In the genomic region with DNA sequence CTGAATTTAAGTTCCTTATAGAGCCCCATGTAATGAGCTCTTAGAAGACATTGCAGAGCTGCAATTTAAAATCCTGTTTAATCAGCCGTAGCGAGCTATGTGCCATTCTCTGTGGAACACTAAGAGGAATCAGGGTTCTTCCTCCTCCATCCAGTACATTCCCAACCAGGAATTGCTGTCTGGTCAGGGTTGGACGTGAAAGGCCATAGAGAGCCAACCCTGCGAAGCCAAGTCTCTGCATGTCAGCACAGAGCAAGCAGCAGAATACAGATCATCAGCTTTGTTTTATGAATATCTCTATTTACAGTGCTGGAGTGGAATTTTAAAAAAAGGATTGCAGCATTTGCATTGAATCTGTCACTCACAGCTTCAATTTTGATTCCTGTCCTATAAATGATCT, we compare ENCODE assay signal across 19 cellular contexts.
DNase-seq lines count a peak whose midpoint lies in the region; ATAC-seq and TF ChIP-seq lines count a peak whose summit lies in the region.
"Had no signal": no experiment of that assay in that cellular context is flagged by ENCODE, and none has a peak within 500 bp of the region (broad histone marks: within the 10 kb centered on the region; RNA-seq: fewer than 3 reads in every experiment).

No MANE protein-coding gene starts in this region.

- H3K4me3 Mint-ChIP-seq in brain (no peak overlapping the region), neural progenitor cell (no peak overlapping the region)
- no peak overlapping the region for H3K4me3 Mint-ChIP-seq in CD8-positive, alpha-beta memory T cell
- H3K4me3 Mint-ChIP-seq: CD8-positive, alpha-beta T cell had no signal

- no peak for TF ChIP-seq CTCF in brain (conservative IDR thresholded peaks at IDR 0.05)
- no peak for TF ChIP-seq CTCF in left ventricle myocardium inferior (IDR thresholded peaks at IDR 0.05; ENCODE audit: borderline replicate concordance)
- TF ChIP-seq CTCF in neural progenitor cell (IDR thresholded peaks at IDR 0.05) = no peak
- no peak for TF ChIP-seq CTCF in RWPE1 (conservative IDR thresholded peaks at IDR 0.05; ENCODE audit: low read depth)

- intact Hi-C loops in left ventricle myocardium inferior (cut with micrococcal nuclease) = no loop called here

- in situ Hi-C loops in G401 (cut with HindIII; ENCODE audit: low sequenced_read_pairs) = no loop called here

- H3K27ac ChIP-seq in left ventricle myocardium inferior (replicated peaks) (peak overlapping the region; percentile 50), neural progenitor cell (no peak overlapping the region), RWPE1 (no peak overlapping the region)
- H3K27ac ChIP-seq in CD8-positive, alpha-beta memory T cell (ENCODE audit: low read depth, low read length) = no peak overlapping the region
- H3K27ac ChIP-seq: A549; BLaER1 treated with 17β-estradiol and CSF1 and Interleukin-3, amounts not matched to agents 10 nM and 100 nM; KMS-11; SK-N-MC had no signal

- H3K27me3 ChIP-seq in left ventricle myocardium inferior (ENCODE audit: low read depth) (no peaks in the 10 kb centered on the region), neural progenitor cell (no peaks in the 10 kb centered on the region)
- no peaks in the 10 kb centered on the region for H3K27me3 ChIP-seq in CD8-positive, alpha-beta memory T cell (ENCODE audit: insufficient read depth, low read length, poor library complexity, severe bottlenecking)
- H3K27me3 ChIP-seq: BLaER1 treated with 17β-estradiol and CSF1 and Interleukin-3, amounts not matched to agents 10 nM and 100 nM had no signal

- POLR2A ChIA-PET in CD8-positive, alpha-beta memory T cell (lab: Charles Lee) = no interaction called here
- POLR2A ChIA-PET in RWPE1 (lab: Yijun Ruan, JAX; ENCODE audit: low non-redundant PET) = no interaction called here

- H3K4me3 ChIP-seq in left ventricle myocardium inferior (no peak overlapping the region), neural progenitor cell (no peak overlapping the region)
- H3K4me3 ChIP-seq in CD8-positive, alpha-beta memory T cell (ENCODE audit: low read length) = no peak overlapping the region
- H3K4me3 ChIP-seq: A549; BLaER1 treated with 17β-estradiol and CSF1 and Interleukin-3, amounts not matched to agents 10 nM and 100 nM; SK-N-MC had no signal

- H3K36me3 Mint-ChIP-seq in brain (no peaks in the 10 kb centered on the region), neural progenitor cell (no peaks in the 10 kb centered on the region)
- no peaks in the 10 kb centered on the region for H3K36me3 Mint-ChIP-seq in CD8-positive, alpha-beta memory T cell
- H3K36me3 Mint-ChIP-seq: CD8-positive, alpha-beta T cell had no signal

- CTCF ChIA-PET in CD8-positive, alpha-beta memory T cell (lab: Charles Lee) = no interaction called here
- CTCF ChIA-PET in RWPE1 (lab: Yijun Ruan, JAX) = interaction anchor here (0.6 kb wide), 2 partner anchors 32 to 76 kb away, joined by 3 read pairs; no protein-coding TSS in a partner anchor

- H3K9ac ChIP-seq in neural progenitor cell = no peak overlapping the region
- H3K9ac ChIP-seq: BLaER1 treated with 17β-estradiol and CSF1 and Interleukin-3, amounts not matched to agents 10 nM and 100 nM; KMS-11 had no signal

- no peaks in the 10 kb centered on the region for H3K79me2 ChIP-seq in neural progenitor cell (ENCODE audit: low read depth)

- H3K36me3 ChIP-seq in left ventricle myocardium inferior (peaks cover 15% of the 10 kb centered on the region), neural progenitor cell (no peaks in the 10 kb centered on the region)
- H3K36me3 ChIP-seq in CD8-positive, alpha-beta memory T cell (ENCODE audit: insufficient read depth, low read length) = no peaks in the 10 kb centered on the region
- H3K36me3 ChIP-seq: BLaER1 treated with 17β-estradiol and CSF1 and Interleukin-3, amounts not matched to agents 10 nM and 100 nM had no signal

- DNase-seq in G401 (ENCODE audit: low spot score) (peak; percentile 8), left ventricle myocardium inferior (peak; percentile 19), neural progenitor cell (ENCODE audit: low spot score) (peak; percentile 47), AG08395 (ENCODE audit: low spot score) (no peak), RWPE1 (ENCODE audit: low spot score) (no peak)
- DNase-seq in CD8-positive, alpha-beta memory T cell = no peak
- DNase-seq: CD8-positive, alpha-beta T cell; MV-4-11; NCI-H187 treated with DMSO at 0.1 percent for 48 hours; NCI-H345; NCI-H524 treated with DMSO at 0.1 percent for 48 hours; SHP77 had no signal

- peaks cover 0 to 3% (median 0%) of the 10 kb centered on the region in 5 experiments for H3K9me3 Mint-ChIP-seq in brain
- no peaks in the 10 kb centered on the region for H3K9me3 Mint-ChIP-seq in neural progenitor cell
- no peaks in the 10 kb centered on the region for H3K9me3 Mint-ChIP-seq in CD8-positive, alpha-beta memory T cell
- H3K9me3 Mint-ChIP-seq: CD8-positive, alpha-beta T cell had no signal

- H3K9me3 ChIP-seq in left ventricle myocardium inferior (replicated peaks) (no peaks in the 10 kb centered on the region), neural progenitor cell (ENCODE audit: low read depth) (no peaks in the 10 kb centered on the region)
- H3K9me3 ChIP-seq in CD8-positive, alpha-beta memory T cell (ENCODE audit: low read length) = no peaks in the 10 kb centered on the region
- H3K9me3 ChIP-seq: A549; BLaER1 treated with 17β-estradiol and CSF1 and Interleukin-3, amounts not matched to agents 10 nM and 100 nM had no signal

- H3K27me3 Mint-ChIP-seq in brain (no peaks in the 10 kb centered on the region), neural progenitor cell (ENCODE audit: insufficient read depth, low read depth) (no peaks in the 10 kb centered on the region)
- peaks cover 6 to 23% of the 10 kb centered on the region in 2 donors for H3K27me3 Mint-ChIP-seq in CD8-positive, alpha-beta memory T cell

- H3K4me1 ChIP-seq in left ventricle myocardium inferior (peaks cover 43% of the 10 kb centered on the region), neural progenitor cell (no peaks in the 10 kb centered on the region)
- H3K4me1 ChIP-seq in CD8-positive, alpha-beta memory T cell (ENCODE audit: insufficient read depth, low read length) = no peaks in the 10 kb centered on the region
- H3K4me1 ChIP-seq: A549; BLaER1 treated with 17β-estradiol and CSF1 and Interleukin-3, amounts not matched to agents 10 nM and 100 nM had no signal

- peak overlapping the region in 4 of 5 experiments; percentile 58 to 94 (median 78) for H3K27ac Mint-ChIP-seq in brain
- H3K27ac Mint-ChIP-seq in neural progenitor cell = no peak overlapping the region
- H3K27ac Mint-ChIP-seq in CD8-positive, alpha-beta memory T cell = no peak overlapping the region
- H3K27ac Mint-ChIP-seq: CD8-positive, alpha-beta T cell had no signal

- H3F3A ChIP-seq in neural progenitor cell (ENCODE audit: low read depth) = no peaks in the 10 kb centered on the region

- ATAC-seq in SK-N-SH treated with all-trans-retinoic acid at 6 μM for 48 hours = no peak
- ATAC-seq: A549; CD8-positive, alpha-beta T cell; Panc1 had no signal

- no peak overlapping the region for H2AFZ ChIP-seq in neural progenitor cell (replicated peaks)

- H3K4me1 Mint-ChIP-seq in brain (peaks cover 40% of the 10 kb centered on the region), neural progenitor cell (peaks cover 5% of the 10 kb centered on the region)
- peaks cover 0 to 5% (median 3%) of the 10 kb centered on the region in 3 donors for H3K4me1 Mint-ChIP-seq in CD8-positive, alpha-beta memory T cell

- H3K4me2 ChIP-seq in neural progenitor cell = no peak overlapping the region
- H3K4me2 ChIP-seq: A549; BLaER1 treated with 17β-estradiol and CSF1 and Interleukin-3, amounts not matched to agents 10 nM and 100 nM; KMS-11 had no signal

- no peaks in the 10 kb centered on the region for H4K20me1 ChIP-seq in neural progenitor cell (ENCODE audit: low read depth)
- H4K20me1 ChIP-seq: BLaER1 treated with 17β-estradiol and CSF1 and Interleukin-3, amounts not matched to agents 10 nM and 100 nM had no signal

TF ChIP-seq in SK-N-SH treated with all-trans-retinoic acid at 6 μM for 48 hours, 23 proteins besides CTCF, POLR2A, EP300 and RAD21 (continues in another document):
- TF ChIP-seq, protein P1, sequence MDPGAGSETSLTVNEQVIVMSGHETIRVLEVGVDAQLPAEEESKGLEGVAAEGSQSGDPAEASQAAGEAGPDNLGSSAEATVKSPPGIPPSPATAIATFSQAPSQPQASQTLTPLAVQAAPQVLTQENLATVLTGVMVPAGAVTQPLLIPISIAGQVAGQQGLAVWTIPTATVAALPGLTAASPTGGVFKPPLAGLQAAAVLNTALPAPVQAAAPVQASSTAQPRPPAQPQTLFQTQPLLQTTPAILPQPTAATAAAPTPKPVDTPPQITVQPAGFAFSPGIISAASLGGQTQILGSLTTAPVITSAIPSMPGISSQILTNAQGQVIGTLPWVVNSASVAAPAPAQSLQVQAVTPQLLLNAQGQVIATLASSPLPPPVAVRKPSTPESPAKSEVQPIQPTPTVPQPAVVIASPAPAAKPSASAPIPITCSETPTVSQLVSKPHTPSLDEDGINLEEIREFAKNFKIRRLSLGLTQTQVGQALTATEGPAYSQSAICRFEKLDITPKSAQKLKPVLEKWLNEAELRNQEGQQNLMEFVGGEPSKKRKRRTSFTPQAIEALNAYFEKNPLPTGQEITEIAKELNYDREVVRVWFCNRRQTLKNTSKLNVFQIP (CRISPR knock-in tag; IDR thresholded peaks at IDR 0.05; ENCODE audit: borderline replicate concordance, low read depth) = no peak
- TF ChIP-seq, protein P2, sequence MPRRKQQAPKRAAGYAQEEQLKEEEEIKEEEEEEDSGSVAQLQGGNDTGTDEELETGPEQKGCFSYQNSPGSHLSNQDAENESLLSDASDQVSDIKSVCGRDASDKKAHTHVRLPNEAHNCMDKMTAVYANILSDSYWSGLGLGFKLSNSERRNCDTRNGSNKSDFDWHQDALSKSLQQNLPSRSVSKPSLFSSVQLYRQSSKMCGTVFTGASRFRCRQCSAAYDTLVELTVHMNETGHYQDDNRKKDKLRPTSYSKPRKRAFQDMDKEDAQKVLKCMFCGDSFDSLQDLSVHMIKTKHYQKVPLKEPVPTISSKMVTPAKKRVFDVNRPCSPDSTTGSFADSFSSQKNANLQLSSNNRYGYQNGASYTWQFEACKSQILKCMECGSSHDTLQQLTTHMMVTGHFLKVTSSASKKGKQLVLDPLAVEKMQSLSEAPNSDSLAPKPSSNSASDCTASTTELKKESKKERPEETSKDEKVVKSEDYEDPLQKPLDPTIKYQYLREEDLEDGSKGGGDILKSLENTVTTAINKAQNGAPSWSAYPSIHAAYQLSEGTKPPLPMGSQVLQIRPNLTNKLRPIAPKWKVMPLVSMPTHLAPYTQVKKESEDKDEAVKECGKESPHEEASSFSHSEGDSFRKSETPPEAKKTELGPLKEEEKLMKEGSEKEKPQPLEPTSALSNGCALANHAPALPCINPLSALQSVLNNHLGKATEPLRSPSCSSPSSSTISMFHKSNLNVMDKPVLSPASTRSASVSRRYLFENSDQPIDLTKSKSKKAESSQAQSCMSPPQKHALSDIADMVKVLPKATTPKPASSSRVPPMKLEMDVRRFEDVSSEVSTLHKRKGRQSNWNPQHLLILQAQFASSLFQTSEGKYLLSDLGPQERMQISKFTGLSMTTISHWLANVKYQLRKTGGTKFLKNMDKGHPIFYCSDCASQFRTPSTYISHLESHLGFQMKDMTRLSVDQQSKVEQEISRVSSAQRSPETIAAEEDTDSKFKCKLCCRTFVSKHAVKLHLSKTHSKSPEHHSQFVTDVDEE (CRISPR knock-in tag; IDR thresholded peaks at IDR 0.05) = no peak
- TF ChIP-seq CSDC2 (CRISPR knock-in tag; IDR thresholded peaks at IDR 0.05) (no peak), ZC3H10 (CRISPR knock-in tag; IDR thresholded peaks at IDR 0.05) (no peak)

Comparison
In these comparisons a context has a peak if more than half of its experiments do, and no peak if none do; other contexts are left out.
1. DNase-seq: peak in G401 (single experiment), left ventricle myocardium inferior (single experiment) and neural progenitor cell (single experiment); none in AG08395 (single experiment), CD8-positive, alpha-beta memory T cell (0 of 5) and RWPE1 (single experiment).
2. H3K27ac Mint-ChIP-seq: peak in brain (4 of 5); none in neural progenitor cell (single experiment) and CD8-positive, alpha-beta memory T cell (0 of 8).